ENCODE assay signal across 18 cellular contexts in the genomic region with DNA sequence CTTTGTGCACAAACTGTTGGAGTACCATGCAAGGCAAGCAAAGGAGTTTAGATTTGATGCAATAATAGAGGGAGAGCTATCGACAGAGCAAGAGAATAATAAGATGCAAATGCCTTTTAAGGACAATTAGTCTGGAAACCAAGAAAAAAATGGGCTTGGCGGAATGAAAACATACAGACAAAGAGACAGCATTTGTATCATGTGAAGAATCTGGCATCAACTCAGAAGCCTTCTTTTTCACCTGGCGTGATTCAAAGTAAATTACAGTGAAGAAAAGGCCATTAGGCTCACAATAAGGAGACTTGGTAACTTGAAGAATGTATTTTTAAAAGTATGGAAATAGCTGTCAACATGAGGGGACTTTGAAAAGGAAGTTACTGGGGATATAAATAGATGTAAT.
DNase-seq lines count a peak whose midpoint lies in the region; ATAC-seq and TF ChIP-seq lines count a peak whose summit lies in the region.
"Had no signal": no experiment of that assay in that cellular context is flagged by ENCODE, and none has a peak within 500 bp of the region (broad histone marks: within the 10 kb centered on the region; RNA-seq: fewer than 3 reads in every experiment).

No MANE protein-coding gene starts in this region.

- H3F3A ChIP-seq in neural cell (ENCODE audit: insufficient read depth, low read length, poor library complexity, severe bottlenecking) = no peaks in the 10 kb centered on the region

- no peaks in the 10 kb centered on the region for H3K79me2 ChIP-seq in neural cell (replicated peaks; ENCODE audit: insufficient read depth, low read length)

- 55 to 56% methylated on average over 3 of the region's 3 CpGs for WGBS in ectodermal cell, 2 experiments

- no peak overlapping the region for H2AFZ ChIP-seq in neural cell (ENCODE audit: low read depth, low read length)

- no peaks in the 10 kb centered on the region for H4K20me1 ChIP-seq in neural cell (ENCODE audit: insufficient read depth)

- no peak for TF ChIP-seq EP300 in neural cell (conservative IDR thresholded peaks at IDR 0.05; ENCODE audit: poor library complexity, severe bottlenecking)

- H3K4me1 ChIP-seq in ectodermal cell (ENCODE audit: control insufficient read depth, insufficient read depth, low read length) = peaks cover 25% of the 10 kb centered on the region

- no peak for TF ChIP-seq CTCF in neural cell (IDR thresholded peaks at IDR 0.05; ENCODE audit: poor library complexity, severe bottlenecking)

- no peaks in the 10 kb centered on the region for H3K9me2 ChIP-seq in neural cell (ENCODE audit: insufficient read depth, low read length)

- peak overlapping the region; percentile 4 for H3K4me2 ChIP-seq in neural cell (ENCODE audit: low read length)

- H3K4me3 ChIP-seq in ectodermal cell (ENCODE audit: insufficient read depth, low read depth, low read length) = no peak overlapping the region
- no peak overlapping the region for H3K4me3 ChIP-seq in neural cell (ENCODE audit: low read length)
- H3K4me3 ChIP-seq: GM12878, MG63 had no signal

- no peak for TF ChIP-seq RAD21 in neural cell (conservative IDR thresholded peaks at IDR 0.05)

- H3K27me3 ChIP-seq in ectodermal cell (ENCODE audit: control insufficient read depth, insufficient read depth, low read length, poor library complexity, severe bottlenecking) (no peaks in the 10 kb centered on the region), neural cell (ENCODE audit: insufficient read depth, low read depth, low read length) (no peaks in the 10 kb centered on the region)
- H3K27me3 ChIP-seq: MG63 had no signal

- peak overlapping the region; percentile 9 for H3K27ac ChIP-seq in ectodermal cell (ENCODE audit: insufficient read depth, low read depth, low read length, poor library complexity, severe bottlenecking)
- no peak overlapping the region for H3K27ac ChIP-seq in neural cell (ENCODE audit: low read length)
- H3K27ac ChIP-seq: 22Rv1 had no signal

- H3K9ac ChIP-seq in neural cell (ENCODE audit: low read length) = no peak overlapping the region

- H3K9me3 ChIP-seq in ectodermal cell (ENCODE audit: control insufficient read depth, low read length) = no peaks in the 10 kb centered on the region
- H3K9me3 ChIP-seq in neural cell (ENCODE audit: low read length) = no peaks in the 10 kb centered on the region
- H3K9me3 ChIP-seq: MG63 had no signal

- no peak for ATAC-seq in HG02588 (IDR thresholded peaks at IDR 0.05; ENCODE audit: unreplicated experiment)
- ATAC-seq: CD8-positive, alpha-beta T cell; GM12878 had no signal

- peak; percentile 35 for DNase-seq in NCI-H1105 treated with DMSO at 0.1 percent for 48 hours (lab: John Stamatoyannopoulos, UW)
- DNase-seq in NCI-H1105 (lab: John Stamatoyannopoulos, UW) = no peak
- peak; percentile 85 for DNase-seq in NCI-H146 (lab: John Stamatoyannopoulos, UW)
- DNase-seq in DMS79 treated with DMSO at 0.1 percent for 48 hours (lab: John Stamatoyannopoulos, UW) = no peak
- no peak for DNase-seq in occipital lobe (lab: John Stamatoyannopoulos, UW)
- DNase-seq: CD8-positive, alpha-beta T cell; GDM1; MG63; NCI-H1092 treated with DMSO at 0.1 percent for 48 hours; NCI-H226; NCI-H524 treated with DMSO at 0.1 percent for 48 hours; NK-92 treated with Interleukin-12 subunit alpha and Interleukin-12 subunit beta, amount 100 ng/mL, for 24 hours; SHP77 treated with DMSO at 0.1 percent for 48 hours had no signal

- H3K36me3 ChIP-seq in ectodermal cell (ENCODE audit: control insufficient read depth, insufficient read depth, low read length) (no peaks in the 10 kb centered on the region), neural cell (ENCODE audit: insufficient read depth, low read length) (no peaks in the 10 kb centered on the region)
- H3K36me3 ChIP-seq: MG63 had no signal

TF ChIP-seq in neural cell, 6 proteins besides CTCF, POLR2A, EP300 and RAD21:
- no peak for TF ChIP-seq EZH2 (IDR thresholded peaks at IDR 0.05; ENCODE audit: borderline replicate concordance, insufficient read depth, low read length, poor library complexity, severe bottlenecking)
- TF ChIP-seq, protein P1, sequence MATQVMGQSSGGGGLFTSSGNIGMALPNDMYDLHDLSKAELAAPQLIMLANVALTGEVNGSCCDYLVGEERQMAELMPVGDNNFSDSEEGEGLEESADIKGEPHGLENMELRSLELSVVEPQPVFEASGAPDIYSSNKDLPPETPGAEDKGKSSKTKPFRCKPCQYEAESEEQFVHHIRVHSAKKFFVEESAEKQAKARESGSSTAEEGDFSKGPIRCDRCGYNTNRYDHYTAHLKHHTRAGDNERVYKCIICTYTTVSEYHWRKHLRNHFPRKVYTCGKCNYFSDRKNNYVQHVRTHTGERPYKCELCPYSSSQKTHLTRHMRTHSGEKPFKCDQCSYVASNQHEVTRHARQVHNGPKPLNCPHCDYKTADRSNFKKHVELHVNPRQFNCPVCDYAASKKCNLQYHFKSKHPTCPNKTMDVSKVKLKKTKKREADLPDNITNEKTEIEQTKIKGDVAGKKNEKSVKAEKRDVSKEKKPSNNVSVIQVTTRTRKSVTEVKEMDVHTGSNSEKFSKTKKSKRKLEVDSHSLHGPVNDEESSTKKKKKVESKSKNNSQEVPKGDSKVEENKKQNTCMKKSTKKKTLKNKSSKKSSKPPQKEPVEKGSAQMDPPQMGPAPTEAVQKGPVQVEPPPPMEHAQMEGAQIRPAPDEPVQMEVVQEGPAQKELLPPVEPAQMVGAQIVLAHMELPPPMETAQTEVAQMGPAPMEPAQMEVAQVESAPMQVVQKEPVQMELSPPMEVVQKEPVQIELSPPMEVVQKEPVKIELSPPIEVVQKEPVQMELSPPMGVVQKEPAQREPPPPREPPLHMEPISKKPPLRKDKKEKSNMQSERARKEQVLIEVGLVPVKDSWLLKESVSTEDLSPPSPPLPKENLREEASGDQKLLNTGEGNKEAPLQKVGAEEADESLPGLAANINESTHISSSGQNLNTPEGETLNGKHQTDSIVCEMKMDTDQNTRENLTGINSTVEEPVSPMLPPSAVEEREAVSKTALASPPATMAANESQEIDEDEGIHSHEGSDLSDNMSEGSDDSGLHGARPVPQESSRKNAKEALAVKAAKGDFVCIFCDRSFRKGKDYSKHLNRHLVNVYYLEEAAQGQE (IDR thresholded peaks at IDR 0.05; ENCODE audit: borderline replicate concordance) = no peak
- no peak for TF ChIP-seq POLR2AphosphoS5 (IDR thresholded peaks at IDR 0.05)
- TF ChIP-seq SMC3 (conservative IDR thresholded peaks at IDR 0.05; ENCODE audit: poor library complexity) = no peak
- TF ChIP-seq TAF1 (IDR thresholded peaks at IDR 0.05; ENCODE audit: low read depth) = no peak
- TF ChIP-seq MXI1 (conservative IDR thresholded peaks at IDR 0.05; ENCODE audit: poor library complexity, severe bottlenecking) = no peak
TF ChIP-seq in neural cell: peak in this region for 0.

Comparison
In these comparisons a context has a peak if more than half of its experiments do, and no peak if none do; other contexts are left out.
1. DNase-seq: peak in NCI-H1105 treated with DMSO at 0.1 percent for 48 hours (single experiment) and NCI-H146 (single experiment); none in NCI-H1105 (single experiment), DMS79 treated with DMSO at 0.1 percent for 48 hours (single experiment) and occipital lobe (single experiment).